8 cellular contexts compared by ENCODE assay signal in genomic region chr19:2391118-2391725, GRCh38. TPM values are rescaled to one million over a fixed set of nuclear protein-coding genes. Genes with fewer than 3 reads are reported as not detected.
A peak's percentile ranks its signal among the peaks of the same experiment; 100 is the strongest.
DNase-seq lines count a peak whose midpoint lies in the region; ATAC-seq, FAIRE-seq and TF ChIP-seq lines count a peak whose summit lies in the region.

No MANE protein-coding gene starts in this region.

- no peak overlapping the region for H3K27ac ChIP-seq in OCI-LY3 (ENCODE audit: low read length)
- no peak overlapping the region for H3K27ac ChIP-seq in adrenal gland
- no peak overlapping the region for H3K27ac ChIP-seq in sigmoid colon

- H3K27me3 ChIP-seq in OCI-LY3 (ENCODE audit: low read depth, low read length) (peaks cover 4% of the 10 kb centered on the region), adrenal gland (peaks cover under 1% of the 10 kb centered on the region), sigmoid colon (peaks cover 0 to 19% (median 4%) of the 10 kb centered on the region in 3 donors)

- 4 to 9% (median 7%) methylated on average over 9 to 10 of the region's 10 CpGs for WGBS in adrenal gland, 4 donors
- WGBS in sigmoid colon, 2 donors = 5 to 7% methylated on average over 10 of the region's 10 CpGs

- H4K20me1 ChIP-seq in OCI-LY3 (ENCODE audit: insufficient read depth, low read length) = no peaks in the 10 kb centered on the region

- DNase-seq in Daoy (ENCODE audit: low read depth) = peak; percentile 59
- DNase-seq in HTR-8/SVneo (ENCODE audit: insufficient read length, low spot score) = peak; percentile 53
- peak in 6 of 7 donors; percentile 35 to 71 (median 54) for DNase-seq in adrenal gland
- DNase-seq in left ventricle myocardium superior = no peak
- no peak for DNase-seq in sigmoid colon
- DNase-seq in 8988T = no peak

- no peak for TF ChIP-seq POLR2A in adrenal gland (IDR thresholded peaks at IDR 0.05)
- TF ChIP-seq POLR2A in sigmoid colon (IDR thresholded peaks at IDR 0.05) = no peak

- H3K4me3 ChIP-seq in OCI-LY3 (ENCODE audit: low read length) (no peak overlapping the region), adrenal gland (no peak overlapping the region), sigmoid colon (no peak overlapping the region)

- TF ChIP-seq CTCF in OCI-LY3 (IDR thresholded peaks at IDR 0.05; ENCODE audit: low read depth, low read length) (peak; percentile 91), adrenal gland (IDR thresholded peaks at IDR 0.05) (peak; percentile 55 to 94 (median 72)), sigmoid colon (IDR thresholded peaks at IDR 0.05) (peak; percentile 59 to 82 (median 76))

- TF ChIP-seq EP300 in sigmoid colon (IDR thresholded peaks at IDR 0.05) = no peak

- peak overlapping the region; percentile 58 for H3K4me2 ChIP-seq in OCI-LY3 (ENCODE audit: low read length)

- peak; percentile 50 for ATAC-seq in left ventricle myocardium superior
- ATAC-seq in GM21619 (IDR thresholded peaks at IDR 0.05; ENCODE audit: unreplicated experiment) = no peak

- H3K36me3 ChIP-seq in OCI-LY3 (replicated peaks; ENCODE audit: low read depth, low read length) (no peaks in the 10 kb centered on the region), adrenal gland (replicated peaks in 1 of 2) (no peaks in the 10 kb centered on the region), sigmoid colon (no peaks in the 10 kb centered on the region)

- no peak overlapping the region for H3K9ac ChIP-seq in OCI-LY3 (ENCODE audit: low read length)

- no peak overlapping the region for H2AFZ ChIP-seq in OCI-LY3 (ENCODE audit: low read depth, low read length)

- intact Hi-C loops in adrenal gland (cut with DNase I) = loop anchor here in 1 of 2 donors (5.0 kb wide), 2 partner anchors 114 to 234 kb away; no protein-coding TSS in a partner anchor
- intact Hi-C loops in left ventricle myocardium superior (cut with micrococcal nuclease) = no loop called here
- intact Hi-C loops in sigmoid colon (cut with DNase I) = loop anchor here (2.0 kb wide), 3 partner anchors 116 to 234 kb away; partner anchors contain the start of genes PLEKHJ1 and SF3A2

- no peaks in the 10 kb centered on the region for H3K79me2 ChIP-seq in OCI-LY3 (ENCODE audit: low read length)

- H3K4me1 ChIP-seq in OCI-LY3 (ENCODE audit: low read length) (peaks cover 11% of the 10 kb centered on the region), adrenal gland (replicated peaks in 1 of 2) (no peaks in the 10 kb centered on the region), sigmoid colon (no peaks in the 10 kb centered on the region)

- FAIRE-seq in HTR-8/SVneo (lab: Jason Lieb, UNC) = no peak

- no peaks in the 10 kb centered on the region for H3K9me3 ChIP-seq in OCI-LY3 (ENCODE audit: insufficient read depth, low read length)
- H3K9me3 ChIP-seq in adrenal gland (replicated peaks in 1 of 3) = no peaks in the 10 kb centered on the region
- H3K9me3 ChIP-seq in sigmoid colon = no peaks in the 10 kb centered on the region

RNA-seq across cellular contexts. Expression of gene TMPRSS9, which starts 31.2 kb away (rescaled TPM):
- total RNA-seq in Daoy (2014; rRNA removed; shearing (Covaris generic)) = not detected in 2 replicates
- total RNA-seq in adrenal gland = 1 to 10 TPM in 5 of 8 donors, under 1 TPM in 3; 0.32 to 1.7 (median 1.3) TPM
- polyA plus RNA-seq in adrenal gland = under 1 TPM; 0.37 to 0.81 (median 0.40) TPM
- not detected for total RNA-seq in left ventricle myocardium superior
- total RNA-seq in sigmoid colon = under 1 TPM in 3 of 4 donors, not detected in 1; 0.16 to 0.68 (median 0.28) TPM
- polyA plus RNA-seq in sigmoid colon = under 1 TPM in 1 of 3 donors, not detected in 2; 0.26 TPM

RNA-seq across cellular contexts. Expression of gene TIMM13, which starts 36.2 kb away (rescaled TPM):
- total RNA-seq in Daoy (2014; rRNA removed; shearing (Covaris generic)) = 54.0 and 56.3 TPM in 2 replicates
- total RNA-seq in adrenal gland = 100 to 1,000 TPM in 4 of 8 donors, 10 to 100 TPM in 4; 59.6 to 184 (median 96.8) TPM
- polyA plus RNA-seq in adrenal gland = 10 to 100 TPM; 32.7 to 96.0 (median 80.1) TPM
- 84.1 TPM for total RNA-seq in left ventricle myocardium superior
- total RNA-seq in sigmoid colon = 10 to 100 TPM; 23.6 to 29.3 (median 26.3) TPM
- 100 to 1,000 TPM in 2 of 3 donors, 10 to 100 TPM in 1; 92.2 to 135 (median 101) TPM for polyA plus RNA-seq in sigmoid colon

Comparison
In these comparisons a context has a peak if more than half of its experiments do, and no peak if none do; other contexts are left out.
1. DNase-seq: peak in Daoy (single experiment), HTR-8/SVneo (single experiment) and adrenal gland (6 of 7); none in left ventricle myocardium superior (single experiment), sigmoid colon (single experiment) and 8988T (single experiment).
2. Peak in every context shown above with its lines, with median percentiles within 50 percentile points of each other: CTCF ChIP-seq.